In the genomic region with DNA sequence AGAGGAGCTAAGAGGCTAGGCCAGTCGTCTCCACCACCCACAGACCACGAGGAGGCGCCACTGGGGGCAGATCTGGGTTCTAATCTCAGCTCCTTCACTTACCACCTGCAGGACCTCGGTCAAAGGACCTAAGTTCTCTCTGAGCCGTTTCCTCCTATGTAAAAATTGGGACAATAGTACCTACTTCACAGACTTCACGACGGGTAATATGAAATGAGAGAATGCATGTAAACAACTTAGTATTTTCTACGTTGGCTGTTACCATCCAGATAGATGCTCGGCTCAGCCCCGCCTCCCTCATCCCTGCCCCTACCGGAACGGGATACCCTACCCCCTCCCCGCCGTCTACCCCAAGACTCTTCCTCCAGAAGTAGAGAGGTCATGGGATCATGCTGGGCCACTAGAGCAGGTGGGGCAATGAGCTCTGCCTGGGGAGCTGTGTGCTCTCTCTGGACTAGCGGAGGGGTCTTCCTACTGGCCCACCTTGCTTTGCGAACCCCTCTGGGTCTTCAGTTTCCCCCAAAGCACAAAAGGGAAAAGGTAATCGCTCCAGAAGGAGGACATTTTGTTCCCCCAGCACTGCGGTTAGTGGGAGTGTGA, we compare ENCODE assay signal across 7 cellular contexts. TPM values are rescaled to one million over a fixed set of nuclear protein-coding genes. Genes with fewer than 3 reads are reported as not detected.
DNase-seq lines count a peak whose midpoint lies in the region; ATAC-seq and TF ChIP-seq lines count a peak whose summit lies in the region.

No MANE protein-coding gene starts in this region.

- H3K27me3 ChIP-seq in thymus (ENCODE audit: control insufficient read depth, insufficient read depth), result no peaks in the 10 kb centered on the region

- H3K4me3 Mint-ChIP-seq in activated T-cell treated with anti-CD3 and anti-CD28 coated beads, Interleukin-2, amount 50 U/mL, for 4 hours, result peak overlapping the region; percentile 86
- H3K4me3 Mint-ChIP-seq in nephron progenitor cell, result peak overlapping the region; percentile 88

- peak; percentile 45 for DNase-seq in GM12865 (ENCODE audit: low read depth)
- peak; percentile 68 for DNase-seq in NCI-H69 (lab: John Stamatoyannopoulos, UW)
- DNase-seq in activated T-cell treated with anti-CD3 and anti-CD28 coated beads, Interleukin-2, amount 50 U/mL, for 4 hours, result peak; percentile 64
- peak; percentile 65 for DNase-seq in fibroblast of mammary gland (ENCODE audit: low read depth)
- DNase-seq in nephron progenitor cell, result peak; percentile 26
- no peak for DNase-seq in DMS153 (lab: John Stamatoyannopoulos, UW)

- peaks cover 72% of the 10 kb centered on the region for H3K4me1 Mint-ChIP-seq in activated T-cell treated with anti-CD3 and anti-CD28 coated beads, Interleukin-2, amount 50 U/mL, for 4 hours (ENCODE audit: low read depth)
- peaks cover 36% of the 10 kb centered on the region for H3K4me1 Mint-ChIP-seq in nephron progenitor cell

- H3K36me3 Mint-ChIP-seq in activated T-cell treated with anti-CD3 and anti-CD28 coated beads, Interleukin-2, amount 50 U/mL, for 4 hours (ENCODE audit: insufficient read depth), result peaks cover 21% of the 10 kb centered on the region
- H3K36me3 Mint-ChIP-seq in nephron progenitor cell (ENCODE audit: low read depth), result peaks cover 29% of the 10 kb centered on the region

- peaks cover 16% of the 10 kb centered on the region for H3K4me1 ChIP-seq in thymus (ENCODE audit: control insufficient read depth, insufficient read depth, low read length)

- H3K9me3 ChIP-seq in thymus (ENCODE audit: control insufficient read depth), result no peaks in the 10 kb centered on the region

- H3K27ac ChIP-seq in thymus (ENCODE audit: low read depth), result peak overlapping the region; percentile 48

- H3K9me3 Mint-ChIP-seq in activated T-cell treated with anti-CD3 and anti-CD28 coated beads, Interleukin-2, amount 50 U/mL, for 4 hours, result no peaks in the 10 kb centered on the region
- H3K9me3 Mint-ChIP-seq in nephron progenitor cell, result no peaks in the 10 kb centered on the region

- ATAC-seq in activated T-cell treated with anti-CD3 and anti-CD28 coated beads, Interleukin-2, amount 50 U/mL, for 4 hours, result no peak

- H3K27me3 Mint-ChIP-seq in activated T-cell treated with anti-CD3 and anti-CD28 coated beads, Interleukin-2, amount 50 U/mL, for 4 hours (ENCODE audit: low read depth), result no peaks in the 10 kb centered on the region
- H3K27me3 Mint-ChIP-seq in nephron progenitor cell (ENCODE audit: low read depth, poor library complexity), result peaks cover 10% of the 10 kb centered on the region

- H3K36me3 ChIP-seq in thymus (ENCODE audit: control insufficient read depth, insufficient read depth), result no peaks in the 10 kb centered on the region

- peak; percentile 41 for TF ChIP-seq CTCF in GM12865 (IDR thresholded peaks at IDR 0.05; ENCODE audit: insufficient read depth, low read depth, low read length, missing control alignments)
- TF ChIP-seq CTCF in fibroblast of mammary gland (conservative IDR thresholded peaks at IDR 0.05; ENCODE audit: control insufficient read depth, insufficient read depth, low read depth, low read length), result peak; percentile 61
- TF ChIP-seq CTCF in nephron progenitor cell (IDR thresholded peaks at IDR 0.05), result peak; percentile 23

- no peak overlapping the region for H3K27ac Mint-ChIP-seq in nephron progenitor cell

- 35% methylated on average over 18 of the region's 18 CpGs for WGBS in thymus

- H3K4me3 ChIP-seq in GM12865 (ENCODE audit: low read depth, low read length) (peak overlapping the region; percentile 85), fibroblast of mammary gland (ENCODE audit: control insufficient read depth, low read depth, low read length) (peak overlapping the region; percentile 90), thymus (ENCODE audit: low read length) (peak overlapping the region; percentile 60)

RNA-seq across cellular contexts. Expression of a gene that starts 0.5 kb away (rescaled TPM):
- total RNA-seq in activated T-cell treated with anti-CD3 and anti-CD28 coated beads, Interleukin-2, amount 50 U/mL, for 4 hours, result 100 to 1,000 TPM; 147 to 196 (median 149) TPM
- 39.4 TPM for polyA plus RNA-seq in thymus

RNA-seq across cellular contexts. Expression of a gene that starts 43.4 kb away (rescaled TPM):
- total RNA-seq in activated T-cell treated with anti-CD3 and anti-CD28 coated beads, Interleukin-2, amount 50 U/mL, for 4 hours, result 10 to 100 TPM; 33.9 to 37.9 (median 35.2) TPM
- polyA plus RNA-seq in thymus, result 31.9 TPM

RNA-seq across cellular contexts. Expression of a gene that starts 54.3 kb away (rescaled TPM):
- total RNA-seq in activated T-cell treated with anti-CD3 and anti-CD28 coated beads, Interleukin-2, amount 50 U/mL, for 4 hours, result under 1 TPM; 0.13 to 0.65 (median 0.24) TPM
- polyA plus RNA-seq in thymus, result 0.52 TPM
